24 cellular contexts compared by ENCODE assay signal in the genomic region with DNA sequence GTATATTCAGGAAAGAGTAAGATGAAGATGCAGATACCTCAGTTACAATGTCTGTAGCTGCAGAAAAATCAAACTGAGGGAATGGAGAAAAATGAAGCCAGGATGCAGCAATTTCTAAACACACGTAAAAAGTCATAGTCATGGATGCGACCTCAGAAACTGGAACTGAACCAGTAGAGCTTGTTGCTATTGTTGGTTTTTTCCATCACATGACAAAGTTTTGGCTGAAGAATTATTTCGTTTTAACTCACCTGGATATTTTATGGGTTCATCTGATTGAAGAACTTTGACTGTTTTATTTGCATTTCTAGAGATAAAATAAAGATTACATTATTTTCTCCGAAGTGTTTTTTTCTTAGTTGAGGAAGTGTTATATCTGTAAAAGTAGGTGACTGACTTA.
"Had no signal": no experiment of that assay in that cellular context is flagged by ENCODE, and none has a peak within 500 bp of the region (broad histone marks: within the 10 kb centered on the region; RNA-seq: fewer than 3 reads in every experiment).

No MANE protein-coding gene starts in this region.

- H3K4me1 ChIP-seq: neural progenitor cell, parathyroid adenoma, psoas muscle, right lobe of liver, sigmoid colon, stomach, thyroid gland, tibial nerve, upper lobe of left lung, vagina had no signal

- H3K4me3 ChIP-seq: neural progenitor cell, ovary, psoas muscle, right lobe of liver, sigmoid colon, stomach, thoracic aorta, thyroid gland, tibial nerve, upper lobe of left lung, vagina had no signal

- H3K36me3 ChIP-seq: neural progenitor cell, ovary, right lobe of liver, sigmoid colon, stomach, thoracic aorta, thyroid gland, tibial nerve, upper lobe of left lung, vagina had no signal

- ATAC-seq: psoas muscle; right cardiac atrium; right lobe of liver; stimulated activated effector memory CD8-positive, alpha-beta T cell treated with anti-CD3 and anti-CD28 coated beads, Interleukin-12 subunit alpha, Interleukin-12 subunit beta, amount 100 ng/mL, for 72 hours; stimulated activated naive B cell treated with anti-CD40 and anti-IgM and Interleukin-4, amounts not matched to agents 10 μg/mL and 1 μg/mL and 100 μg/mL, for 72 hours had no signal

- H3K9me3 ChIP-seq: ovary, psoas muscle, right lobe of liver, sigmoid colon, stomach, thoracic aorta, thyroid gland, tibial nerve, upper lobe of left lung, vagina had no signal

- H3K79me2 ChIP-seq: parathyroid adenoma had no signal

- H3K27ac ChIP-seq: neural progenitor cell, ovary, parathyroid adenoma, psoas muscle, right lobe of liver, sigmoid colon, stomach, thoracic aorta, thyroid gland, tibial nerve, upper lobe of left lung, vagina had no signal

- DNase-seq: occipital lobe; ovary; posterior cingulate gyrus; psoas muscle; right cardiac atrium; right lobe of liver; sigmoid colon; small intestine; stimulated activated CD4-positive, alpha-beta T cell treated with anti-CD3 and anti-CD28 coated beads, Interleukin-15, amount 100 ng/mL, for 24 hours; stimulated activated CD4-positive, alpha-beta T cell treated with anti-CD3 and anti-CD28 coated beads, Interleukin-2, amount 100 ng/mL, for 24 hours; stimulated activated CD4-positive, alpha-beta T cell treated with anti-CD3 and anti-CD28 coated beads, Interleukin-2, amount 100 ng/mL, for 48 hours; stimulated activated CD4-positive, alpha-beta T cell treated with anti-CD3 and anti-CD28 coated beads, Interleukin-4, amount 100 ng/mL, for 24 hours; stimulated activated naive B cell treated with anti-CD40 and anti-IgM and Interleukin-4, amounts not matched to agents 10 μg/mL and 1 μg/mL and 100 μg/mL, for 72 hours; stimulated activated naive CD4-positive, alpha-beta T cell treated with Interleukin-2 at 50 U/mL for 16 hours; stomach; thyroid gland; trophoblast cell; upper lobe of left lung had no signal

- H3K9ac ChIP-seq: neural progenitor cell, parathyroid adenoma had no signal

- H3K4me2 ChIP-seq: neural progenitor cell had no signal

- H2AFZ ChIP-seq: neural progenitor cell, parathyroid adenoma had no signal

- H3K27me3 ChIP-seq: neural progenitor cell, ovary, right lobe of liver, sigmoid colon, stomach, thyroid gland, tibial nerve, upper lobe of left lung, vagina had no signal
